ENCODE assay signal across 31 cellular contexts in genomic region chr16:76791151-76791550, GRCh38.
"Had no signal": no experiment of that assay in that cellular context is flagged by ENCODE, and none has a peak within 500 bp of the region (broad histone marks: within the 10 kb centered on the region; RNA-seq: fewer than 3 reads in every experiment).

No MANE protein-coding gene starts in this region.

- H3K27ac ChIP-seq: adrenal gland, ascending aorta, body of pancreas, brain microvascular endothelial cell, breast epithelium, cardiac muscle cell had no signal

- H3K4me3 ChIP-seq: adrenal gland, ascending aorta, body of pancreas, breast epithelium, cardiac muscle cell had no signal

- H3K9me3 ChIP-seq: adrenal gland, ascending aorta, body of pancreas had no signal

- H3K27me3 ChIP-seq: adrenal gland, ascending aorta, body of pancreas, brain microvascular endothelial cell, breast epithelium, cardiac muscle cell had no signal

- DNase-seq: activated effector memory CD4-positive, alpha-beta T cell treated with anti-CD3 and anti-CD28 coated beads, Interleukin-2, amount 50 U/mL, for 16 hours; activated effector memory CD4-positive, alpha-beta T cell treated with Interleukin-2 at 50 U/mL for 16 hours; activated gamma-delta T cell; activated gamma-delta T cell treated with Interleukin-2 at 50 U/mL for 16 hours; activated naive CD4-positive, alpha-beta T cell; activated naive CD4-positive, alpha-beta T cell treated with anti-CD3 and anti-CD28 coated beads for 36 hours; activated naive CD4-positive, alpha-beta T cell treated with anti-CD3 and anti-CD28 coated beads, Interleukin-2, amount 10 ng/mL, durations not matched to agents 7 days and 5 days; activated naive CD4-positive, alpha-beta T cell treated with anti-CD3 and anti-CD28 coated beads, Interleukin-2, amount 50 U/mL, for 16 hours; activated naive CD4-positive, alpha-beta T cell treated with Interleukin-2 at 50 U/mL for 16 hours; activated naive CD8-positive, alpha-beta T cell treated with anti-CD3 and anti-CD28 coated beads for 36 hours; activated naive CD8-positive, alpha-beta T cell treated with anti-CD3 and anti-CD28 coated beads, Interleukin-2, amount 10 ng/mL, durations not matched to agents 7 days and 5 days; activated naive CD8-positive, alpha-beta T cell treated with anti-CD3 and anti-CD28 coated beads, Interleukin-2, amount 50 U/mL, for 24 hours; activated T-cell treated with anti-CD3 and anti-CD28 coated beads for 4 hours; activated T-cell treated with anti-CD3 and anti-CD28 coated beads, Interleukin-2, amount 50 U/mL, for 1 hour; activated T-cell treated with anti-CD3 and anti-CD28 coated beads, Interleukin-2, amount 50 U/mL, for 24 hours; activated T-cell treated with anti-CD3 and anti-CD28 coated beads, Interleukin-2, amount 50 U/mL, for 4 hours; activated T-cell treated with anti-CD3 and anti-CD28 coated beads, Interleukin-2, amount 50 U/mL, for 48 hours; activated T-cell treated with anti-CD3 and anti-CD28 coated beads, Interleukin-2, amount 50 U/mL, for 72 hours; adrenal gland; amniotic stem cell; amygdala; anterior cingulate cortex; aorta; body of pancreas; brain microvascular endothelial cell; caudate nucleus; central memory CD4-positive, alpha-beta T cell; cerebellar nuclear complex had no signal

- H3K4me1 ChIP-seq: adrenal gland, ascending aorta, body of pancreas, breast epithelium had no signal

- H3K36me3 ChIP-seq: adrenal gland, ascending aorta, brain microvascular endothelial cell, breast epithelium, cardiac muscle cell had no signal
